In the genomic region with DNA sequence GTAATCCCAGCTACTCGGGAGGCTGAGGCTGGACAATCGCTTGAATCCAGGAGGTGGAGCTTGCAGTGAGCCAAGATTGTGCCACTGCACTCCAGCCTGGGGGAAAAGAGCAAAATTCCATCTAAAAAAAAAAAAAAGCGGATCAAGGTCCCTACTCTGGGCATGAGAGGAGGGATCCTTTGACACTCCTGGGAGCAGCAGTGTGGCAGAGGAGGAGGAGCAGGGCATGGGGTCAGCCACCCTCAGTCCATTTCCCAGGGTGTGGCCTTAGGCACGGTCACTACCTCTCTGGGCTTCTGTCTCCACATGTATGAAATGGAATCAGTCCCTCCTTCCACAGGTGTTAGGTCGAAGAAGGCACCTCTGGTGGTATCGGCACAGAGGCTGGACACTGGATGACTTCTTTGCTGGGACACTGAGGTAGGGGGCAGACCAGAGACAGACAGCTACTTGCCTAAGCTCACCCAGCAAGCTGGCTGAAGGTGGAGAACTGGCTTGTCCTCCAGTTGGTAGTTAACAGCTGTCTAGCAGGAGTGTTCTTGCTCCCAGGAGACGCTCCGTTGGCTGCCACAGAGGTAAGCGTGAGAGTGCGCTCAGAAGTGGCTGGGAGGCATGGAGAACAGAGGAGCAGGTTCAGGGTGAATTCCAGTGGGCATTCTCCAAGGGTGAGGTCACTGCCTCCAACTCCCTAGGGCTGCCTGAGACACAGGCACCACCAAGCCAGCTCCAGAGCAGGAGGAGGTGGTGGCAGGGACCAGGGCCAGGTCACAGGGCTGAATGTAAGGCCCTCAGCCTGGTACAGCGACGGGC, we compare ENCODE assay signal across 9 cellular contexts. TPM values are rescaled to one million over a fixed set of nuclear protein-coding genes. Genes with fewer than 3 reads are reported as not detected.
DNase-seq lines count a peak whose midpoint lies in the region; ATAC-seq lines count a peak whose summit lies in the region.
"Had no signal": no experiment of that assay in that cellular context is flagged by ENCODE, and none has a peak within 500 bp of the region (broad histone marks: within the 10 kb centered on the region; RNA-seq: fewer than 3 reads in every experiment).

No MANE protein-coding gene starts in this region.

- peak overlapping the region; percentile 91 for H2BK5ac ChIP-seq in mesenchymal stem cell (ENCODE audit: low read depth, low read length, poor library complexity, severe bottlenecking)

- H3K36me3 Mint-ChIP-seq in central memory CD8-positive, alpha-beta T cell (ENCODE audit: insufficient read depth), result peaks cover 3% of the 10 kb centered on the region
- H3K36me3 Mint-ChIP-seq: activated naive CD8-positive, alpha-beta T cell had no signal

- DNase-seq in ACHN (peak; percentile 97), LHCN-M2 (ENCODE audit: low read depth) (peak; percentile 91), mesenchymal stem cell (peak; percentile 94), DMS114 treated with DMSO at 0.1 percent for 48 hours (lab: John Stamatoyannopoulos, UW; ENCODE audit: unreplicated experiment) (no peak)
- no peak for DNase-seq in central memory CD8-positive, alpha-beta T cell (ENCODE audit: low spot score in 2 of 2)
- no peak for DNase-seq in activated CD4-positive, CD25-positive, alpha-beta regulatory T cell (lab: John Stamatoyannopoulos, UW)

- H3K4me1 Mint-ChIP-seq in central memory CD8-positive, alpha-beta T cell, result peaks cover 5% of the 10 kb centered on the region

- peaks cover 7% of the 10 kb centered on the region for H3K79me1 ChIP-seq in mesenchymal stem cell (replicated peaks; ENCODE audit: low read length, poor library complexity, severe bottlenecking)

- H3K9me3 ChIP-seq in mesenchymal stem cell (ENCODE audit: control insufficient read depth, low read length), result no peaks in the 10 kb centered on the region

- ATAC-seq in central memory CD8-positive, alpha-beta T cell (replicated peaks; ENCODE audit: extremely low read depth, poor library complexity, severe bottlenecking), result no peak
- ATAC-seq in GM21619 (IDR thresholded peaks at IDR 0.05; ENCODE audit: unreplicated experiment) (no peak), GM18517 (IDR thresholded peaks at IDR 0.05; ENCODE audit: unreplicated experiment) (no peak)

- no peak overlapping the region for H3K23ac ChIP-seq in mesenchymal stem cell (ENCODE audit: low read length in 2 of 2)

- in situ Hi-C loops in ACHN (cut with HindIII; ENCODE audit: low pct_ligation_motif_present, low pct_unique_long_range_greater_than_20kb, low sequenced_read_pairs), result no loop called here

- H3K36me3 ChIP-seq in mesenchymal stem cell (ENCODE audit: control insufficient read depth in 1 of 2, insufficient read depth in 2 of 2, low read depth in 1 of 2, low read length in 2 of 2), result peaks cover 0 to 4% of the 10 kb centered on the region in 2 experiments

- H3K9ac ChIP-seq in mesenchymal stem cell (ENCODE audit: low read length), result no peak overlapping the region

- H2BK15ac ChIP-seq in mesenchymal stem cell (ENCODE audit: low read depth, poor library complexity, severe bottlenecking), result peak overlapping the region; percentile 2

- H3K14ac ChIP-seq in mesenchymal stem cell (ENCODE audit: low read length in 2 of 2), result peak overlapping the region in 1 of 2 experiments; percentile 19

- H3K27ac ChIP-seq in mesenchymal stem cell (ENCODE audit: low read length, poor library complexity, severe bottlenecking), result peak overlapping the region; percentile 97

- peak overlapping the region in 1 of 2 experiments; percentile 83 for H3K4ac ChIP-seq in mesenchymal stem cell (ENCODE audit: low read depth in 1 of 2, low read length in 2 of 2)

- H3K9me3 Mint-ChIP-seq in central memory CD8-positive, alpha-beta T cell, result no peaks in the 10 kb centered on the region

- no peak overlapping the region for H3K4me2 ChIP-seq in mesenchymal stem cell (ENCODE audit: low read length, poor library complexity, severe bottlenecking)

- peaks cover 58% of the 10 kb centered on the region for H3K4me1 ChIP-seq in mesenchymal stem cell (ENCODE audit: control insufficient read depth, insufficient read depth, low read depth, low read length)

- H2BK12ac ChIP-seq in mesenchymal stem cell (ENCODE audit: low read length in 2 of 2), result peak overlapping the region; percentile 93 to 97

- WGBS in mesenchymal stem cell, result 53% methylated on average over 12 of the region's 12 CpGs

- H3K4me3 Mint-ChIP-seq in central memory CD8-positive, alpha-beta T cell, result no peak overlapping the region
- H3K4me3 Mint-ChIP-seq: activated naive CD8-positive, alpha-beta T cell had no signal

- H4K91ac ChIP-seq in mesenchymal stem cell (ENCODE audit: low read length), result peak overlapping the region; percentile 94

- H3K27ac Mint-ChIP-seq in central memory CD8-positive, alpha-beta T cell (ENCODE audit: low read depth), result peak overlapping the region; percentile 35
- H3K27ac Mint-ChIP-seq: activated naive CD8-positive, alpha-beta T cell had no signal

- no peak overlapping the region for H2AFZ ChIP-seq in mesenchymal stem cell (ENCODE audit: low read depth, low read length)

- H2AK5ac ChIP-seq in mesenchymal stem cell (ENCODE audit: low read length, severe bottlenecking), result peak overlapping the region; percentile 100

- no peaks in the 10 kb centered on the region for H3K27me3 Mint-ChIP-seq in central memory CD8-positive, alpha-beta T cell
- H3K27me3 Mint-ChIP-seq: activated naive CD8-positive, alpha-beta T cell had no signal

- H3K4me3 ChIP-seq in mesenchymal stem cell (ENCODE audit: insufficient read depth in 1 of 2, low read depth in 1 of 2, low read length in 2 of 2), result no peak overlapping the region

- no peaks in the 10 kb centered on the region for H3K27me3 ChIP-seq in mesenchymal stem cell (ENCODE audit: control insufficient read depth in 1 of 2, insufficient read depth in 1 of 2, low read length in 2 of 2)

- H3K18ac ChIP-seq in mesenchymal stem cell (ENCODE audit: low read depth in 1 of 2, low read length in 2 of 2), result peak overlapping the region; percentile 50 to 79

- H4K8ac ChIP-seq in mesenchymal stem cell (ENCODE audit: low read length), result peak overlapping the region; percentile 81

- H2BK120ac ChIP-seq in mesenchymal stem cell (ENCODE audit: low read depth, low read length), result peak overlapping the region; percentile 42

RNA-seq across cellular contexts. Expression of a gene that starts 19.6 kb away (rescaled TPM):
- total RNA-seq in LHCN-M2 (2014; rRNA removed), result 34.4 and 38.9 TPM in 2 replicates
- polyA plus RNA-seq in LHCN-M2 (2012), result 129 TPM
- polyA plus RNA-seq in mesenchymal stem cell (2013, experiment 1 of 2), result 66.7 TPM
- 65.6 TPM for polyA plus RNA-seq in mesenchymal stem cell (2013, experiment 2 of 2)

RNA-seq across cellular contexts. Expression of a gene that starts 45.0 kb away (rescaled TPM):
- total RNA-seq in LHCN-M2 (2014; rRNA removed), result 14.8 and 19.5 TPM in 2 replicates
- polyA plus RNA-seq in LHCN-M2 (2012), result 12.6 TPM
- 12.9 TPM for polyA plus RNA-seq in mesenchymal stem cell (2013, experiment 1 of 2)
- 12.8 TPM for polyA plus RNA-seq in mesenchymal stem cell (2013, experiment 2 of 2)

Comparison
In these comparisons a context has a peak if more than half of its experiments do, and no peak if none do; other contexts are left out.
1. DNase-seq: peak in ACHN (single experiment), LHCN-M2 (single experiment) and mesenchymal stem cell (single experiment); none in central memory CD8-positive, alpha-beta T cell (0 of 2), DMS114 treated with DMSO at 0.1 percent for 48 hours (single experiment) and activated CD4-positive, CD25-positive, alpha-beta regulatory T cell (0 of 4).